ENCODE assay signal across 8 cellular contexts in the genomic region with DNA sequence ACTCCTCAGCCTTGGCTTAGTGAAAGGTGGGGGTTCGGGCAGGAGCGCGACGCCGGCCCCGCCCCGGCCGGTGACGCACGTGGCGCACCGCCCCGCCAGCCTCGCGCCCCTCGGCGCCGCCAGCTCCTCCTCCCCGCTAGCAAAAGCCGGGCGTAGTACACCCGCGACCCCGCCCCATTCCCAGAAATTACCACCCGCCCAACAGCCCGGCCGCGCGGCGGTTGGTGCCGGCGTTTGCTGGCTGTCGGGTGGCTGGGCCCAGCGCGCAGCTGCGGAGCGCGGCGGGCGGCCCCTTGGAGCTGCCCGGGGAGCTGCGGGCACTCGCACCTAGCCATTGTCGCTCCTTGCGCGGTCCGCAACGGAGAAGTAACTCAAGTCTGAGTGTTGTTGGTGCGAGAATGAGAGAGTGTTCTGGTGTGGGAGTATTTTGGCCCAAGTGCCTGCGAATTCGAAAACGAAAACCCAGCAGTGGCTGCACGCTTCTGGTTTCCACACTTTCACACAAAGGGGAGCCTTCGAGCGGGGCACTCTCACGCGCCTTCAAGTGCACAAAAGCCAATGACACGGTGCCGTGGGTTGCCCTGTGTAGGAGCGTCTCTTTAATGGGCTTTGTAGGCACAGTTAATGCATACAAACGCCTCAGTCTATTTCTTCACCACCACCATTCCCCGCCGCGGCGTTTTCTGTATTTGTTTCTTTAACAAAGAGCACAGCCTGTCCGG. TPM values are rescaled to one million over a fixed set of nuclear protein-coding genes. Genes with fewer than 3 reads are reported as not detected.
A peak's percentile ranks its signal among the peaks of the same experiment; 100 is the strongest.
DNase-seq lines count a peak whose midpoint lies in the region; ATAC-seq, FAIRE-seq and TF ChIP-seq lines count a peak whose summit lies in the region.

No MANE protein-coding gene starts in this region.

- H3K4me3 Mint-ChIP-seq in WTC11, result peak overlapping the region; percentile 77

- H3K4me3 ChIP-seq in AG09309 (ENCODE audit: control insufficient read depth, low read depth, low read length) (peak overlapping the region; percentile 81), bronchial epithelial cell (ENCODE audit: low read depth, low read length) (peak overlapping the region; percentile 91)

- H3K27me3 ChIP-seq in bronchial epithelial cell (ENCODE audit: control insufficient read depth, insufficient read depth, low read length), result no peaks in the 10 kb centered on the region

- POLR2A ChIA-PET in WTC11 (lab: Charles Lee), result interaction anchor here (0.8 to 4.9 kb wide), 17 partner anchors 10 to 282 kb away, joined by 3 to 59 read pairs (median 4); partner anchors contain the start of genes MGARP, NAA15 and NDUFC1

- H3K36me3 Mint-ChIP-seq in WTC11, result no peaks in the 10 kb centered on the region

- no peaks in the 10 kb centered on the region for H3K9me3 Mint-ChIP-seq in WTC11

- H3K36me3 ChIP-seq in bronchial epithelial cell (ENCODE audit: control insufficient read depth, insufficient read depth, low read length), result no peaks in the 10 kb centered on the region

- no peak for FAIRE-seq in bronchial epithelial cell (lab: Jason Lieb, UNC)

- H3K27me3 Mint-ChIP-seq in WTC11 (ENCODE audit: low read depth), result peaks cover 19% of the 10 kb centered on the region

- ATAC-seq in GM19023 (IDR thresholded peaks at IDR 0.05; ENCODE audit: unreplicated experiment) (peak; percentile 69), HG03175 (IDR thresholded peaks at IDR 0.05; ENCODE audit: unreplicated experiment) (peak; percentile 71), WTC11 (peak; percentile 72)

- peaks cover 31% of the 10 kb centered on the region for H3K4me1 Mint-ChIP-seq in WTC11

- peak; percentile 63 for DNase-seq in AG09309 (ENCODE audit: low read depth)
- peak; percentile 94 for DNase-seq in NCI-H2227 (lab: John Stamatoyannopoulos, UW; ENCODE audit: unreplicated experiment)
- peak; percentile 96 for DNase-seq in WTC11 (ENCODE audit: low spot score)
- DNase-seq in bronchial epithelial cell (ENCODE audit: low read depth), result peak; percentile 83
- peak; percentile 95 for DNase-seq in iris pigment epithelial cell (ENCODE audit: low read depth)
- DNase-seq in stimulated activated CD4-positive, alpha-beta T cell treated with anti-CD3 and anti-CD28 coated beads, Interleukin-12 subunit alpha, Interleukin-12 subunit beta, amount 100 ng/mL, for 24 hours (ENCODE audit: low read depth in 2 of 2), result peak; percentile 84 to 87

- H3K27ac Mint-ChIP-seq in WTC11, result peak overlapping the region; percentile 98

- CTCF ChIA-PET in WTC11 (lab: Charles Lee), result interaction anchor here (0.7 to 5.6 kb wide), 7 partner anchors 11 to 307 kb away, joined by 3 to 40 read pairs (median 5); partner anchors contain the start of gene NAA15

- no peak for TF ChIP-seq CTCF in AG09309 (IDR thresholded peaks at IDR 0.05; ENCODE audit: control insufficient read depth, insufficient read depth, low read depth, low read length, missing control alignments)
- TF ChIP-seq CTCF in WTC11 (IDR thresholded peaks at IDR 0.05), result no peak
- no peak for TF ChIP-seq CTCF in bronchial epithelial cell (IDR thresholded peaks at IDR 0.05; ENCODE audit: insufficient read depth, low read length, severe bottlenecking)

TF ChIP-seq in WTC11, 78 proteins besides CTCF, POLR2A, EP300 and RAD21 (continues in another document):
- TF ChIP-seq ARID4B (CRISPR knock-in tag; IDR thresholded peaks at IDR 0.05; ENCODE audit: borderline replicate concordance) (peak; percentile 81; the same call in 1 of the 2 replicates), FOXP4 (CRISPR knock-in tag; IDR thresholded peaks at IDR 0.05) (peak; percentile 53; the same call in 1 of the 2 replicates), SP1 (CRISPR knock-in tag; conservative IDR thresholded peaks at IDR 0.05) (peak; percentile 85), AR (CRISPR knock-in tag; IDR thresholded peaks at IDR 0.05) (0 out of 2 replicates have a peak, but pooled peaks have one; percentile 42), FOXP1 (CRISPR knock-in tag; IDR thresholded peaks at IDR 0.05; ENCODE audit: borderline replicate concordance) (no peak; the same call in 1 of the 2 replicates), USF2 (CRISPR knock-in tag; IDR thresholded peaks at IDR 0.05) (peak; percentile 76), MYBL2 (CRISPR knock-in tag; IDR thresholded peaks at IDR 0.05) (peak; percentile 63; the same call in 1 of the 2 replicates), IRF2 (CRISPR knock-in tag; IDR thresholded peaks at IDR 0.05; ENCODE audit: borderline replicate concordance, low read depth) (no peak)
- TF ChIP-seq, protein P1, sequence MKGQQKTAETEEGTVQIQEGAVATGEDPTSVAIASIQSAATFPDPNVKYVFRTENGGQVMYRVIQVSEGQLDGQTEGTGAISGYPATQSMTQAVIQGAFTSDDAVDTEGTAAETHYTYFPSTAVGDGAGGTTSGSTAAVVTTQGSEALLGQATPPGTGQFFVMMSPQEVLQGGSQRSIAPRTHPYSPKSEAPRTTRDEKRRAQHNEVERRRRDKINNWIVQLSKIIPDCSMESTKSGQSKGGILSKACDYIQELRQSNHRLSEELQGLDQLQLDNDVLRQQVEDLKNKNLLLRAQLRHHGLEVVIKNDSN (CRISPR knock-in tag; IDR thresholded peaks at IDR 0.05), result 0 out of 2 replicates have a peak, but pooled peaks have one; percentile 21

RNA-seq across cellular contexts. Expression of gene ELF2, which starts 1.0 kb away (rescaled TPM):
- total RNA-seq in WTC11 (2021) (44.6 to 49.0 TPM (median 44.9 TPM) in 3 replicates), bronchial epithelial cell (27.1 and 29.2 TPM in 2 replicates)

Comparison
In these comparisons a context has a peak if more than half of its experiments do, and no peak if none do; other contexts are left out.
1. Peak in every context shown above with its lines: DNase-seq, ATAC-seq and H3K4me3 ChIP-seq.